In genomic region chr7:17239683-17240521, GRCh38 we compare ENCODE assay signal across 12 cellular contexts. TPM values are rescaled to one million over a fixed set of nuclear protein-coding genes. Genes with fewer than 3 reads are reported as not detected.
DNase-seq lines count a peak whose midpoint lies in the region; ATAC-seq, FAIRE-seq and TF ChIP-seq lines count a peak whose summit lies in the region.
"Had no signal": no experiment of that assay in that cellular context is flagged by ENCODE, and none has a peak within 500 bp of the region (broad histone marks: within the 10 kb centered on the region; RNA-seq: fewer than 3 reads in every experiment).

No MANE protein-coding gene starts in this region.

- no peak overlapping the region for H2AFZ ChIP-seq in endothelial cell of umbilical vein (ENCODE audit: low read depth, low read length)

- CTCF ChIA-PET in endothelial cell of umbilical vein (lab: Charles Lee), result interaction anchor here (0.7 to 3.0 kb wide), 2 partner anchors 61 to 257 kb away, joined by 3 to 10 read pairs; no protein-coding TSS in a partner anchor
- CTCF ChIA-PET in activated CD4-positive, alpha-beta memory T cell treated with anti-CD3 and anti-CD28 coated beads for 36 hours (lab: Charles Lee), result interaction anchor here (0.6 kb wide), 1 partner anchor 178 kb away, joined by 3 read pairs; no protein-coding TSS in a partner anchor

- H3K4me1 ChIP-seq in endothelial cell of umbilical vein (ENCODE audit: control insufficient read depth, extremely low read depth, insufficient read depth, low read length), result peaks cover 26% of the 10 kb centered on the region

- H3K9me1 ChIP-seq in endothelial cell of umbilical vein (replicated peaks; ENCODE audit: control insufficient read depth, extremely low read depth, insufficient read depth, low read length), result no peaks in the 10 kb centered on the region

- POLR2A ChIA-PET in endothelial cell of umbilical vein (lab: Charles Lee), result no interaction called here
- POLR2A ChIA-PET in activated CD4-positive, alpha-beta memory T cell treated with anti-CD3 and anti-CD28 coated beads for 36 hours (lab: Charles Lee), result no interaction called here

- peak overlapping the region; percentile 19 for H3K4me2 ChIP-seq in endothelial cell of umbilical vein (ENCODE audit: insufficient read depth, low read length)

- no peaks in the 10 kb centered on the region for H3K79me2 ChIP-seq in endothelial cell of umbilical vein (ENCODE audit: control insufficient read depth, insufficient read depth, low read length)

- peak; percentile 67 for FAIRE-seq in endothelial cell of umbilical vein (lab: Jason Lieb, UNC)

- intact Hi-C loops in endothelial cell of umbilical vein (cut with micrococcal nuclease), result loop anchor here (10.0 kb wide), 1 partner anchor 255 kb away; no protein-coding TSS in a partner anchor
- intact Hi-C loops in activated CD4-positive, alpha-beta memory T cell treated with anti-CD3 and anti-CD28 coated beads for 36 hours (cut with micrococcal nuclease), result loop anchor here (10.0 kb wide), 2 partner anchors 595 to 615 kb away; partner anchors contain the start of genes ANKMY2 and BZW2
- intact Hi-C loops in activated T-helper 2 cell treated with anti-CD3 and anti-CD28 coated beads, Interferon-gamma antibody, Interleukin-2, Interleukin-4, amounts not matched to agents 10 μg/mL and 5 μg/mL and 100 μg/mL, durations not matched to agents 14 hours and 24 hours and 36 hours (cut with micrococcal nuclease), result loop anchor here (10.0 kb wide), 1 partner anchor 315 kb away; no protein-coding TSS in a partner anchor

- no peak overlapping the region for H3K27ac ChIP-seq in endothelial cell of umbilical vein (ENCODE audit: insufficient read depth, low read depth, low read length)

- H3K4me1 Mint-ChIP-seq in stimulated activated naive B cell treated with anti-CD40 and anti-IgM and Interleukin-4, amounts not matched to agents 10 μg/mL and 1 μg/mL and 100 μg/mL, for 72 hours, result peaks cover 15 to 20% of the 10 kb centered on the region in 2 donors
- H3K4me1 Mint-ChIP-seq in activated CD4-positive, alpha-beta memory T cell treated with anti-CD3 and anti-CD28 coated beads for 36 hours (ENCODE audit: low read depth), result peaks cover 27% of the 10 kb centered on the region
- H3K4me1 Mint-ChIP-seq in activated T-helper 2 cell treated with anti-CD3 and anti-CD28 coated beads, Interferon-gamma antibody, Interleukin-2, Interleukin-4, amounts not matched to agents 10 μg/mL and 5 μg/mL and 100 μg/mL, durations not matched to agents 14 hours and 24 hours and 36 hours (ENCODE audit: low read depth), result peaks cover 23% of the 10 kb centered on the region

- peaks cover 0 to 3% of the 10 kb centered on the region in 2 donors for H3K36me3 Mint-ChIP-seq in stimulated activated naive B cell treated with anti-CD40 and anti-IgM and Interleukin-4, amounts not matched to agents 10 μg/mL and 1 μg/mL and 100 μg/mL, for 72 hours
- H3K36me3 Mint-ChIP-seq in activated CD4-positive, alpha-beta memory T cell treated with anti-CD3 and anti-CD28 coated beads for 36 hours, result peaks cover 3% of the 10 kb centered on the region
- peaks cover 17% of the 10 kb centered on the region for H3K36me3 Mint-ChIP-seq in activated T-helper 2 cell treated with anti-CD3 and anti-CD28 coated beads, Interferon-gamma antibody, Interleukin-2, Interleukin-4, amounts not matched to agents 10 μg/mL and 5 μg/mL and 100 μg/mL, durations not matched to agents 14 hours and 24 hours and 36 hours (ENCODE audit: low read depth)
- H3K36me3 Mint-ChIP-seq: CD8-positive, alpha-beta T cell had no signal

- no TSS peak for BruUV-seq in endothelial cell of umbilical vein (replicated peaks; lab: Mats Ljungman, UMichigan)

- H3K4me3 Mint-ChIP-seq in stimulated activated naive B cell treated with anti-CD40 and anti-IgM and Interleukin-4, amounts not matched to agents 10 μg/mL and 1 μg/mL and 100 μg/mL, for 72 hours, result no peak overlapping the region
- no peak overlapping the region for H3K4me3 Mint-ChIP-seq in activated CD4-positive, alpha-beta memory T cell treated with anti-CD3 and anti-CD28 coated beads for 36 hours
- no peak overlapping the region for H3K4me3 Mint-ChIP-seq in activated T-helper 2 cell treated with anti-CD3 and anti-CD28 coated beads, Interferon-gamma antibody, Interleukin-2, Interleukin-4, amounts not matched to agents 10 μg/mL and 5 μg/mL and 100 μg/mL, durations not matched to agents 14 hours and 24 hours and 36 hours (ENCODE audit: low read depth)
- H3K4me3 Mint-ChIP-seq: CD8-positive, alpha-beta T cell had no signal

- no peak overlapping the region for H3K4me3 ChIP-seq in endothelial cell of umbilical vein (replicated peaks in 1 of 3; ENCODE audit: insufficient read depth in 1 of 3, low read depth in 1 of 3, low read length in 3 of 3)

- no peak overlapping the region for H3K27ac Mint-ChIP-seq in stimulated activated naive B cell treated with anti-CD40 and anti-IgM and Interleukin-4, amounts not matched to agents 10 μg/mL and 1 μg/mL and 100 μg/mL, for 72 hours
- no peak overlapping the region for H3K27ac Mint-ChIP-seq in activated CD4-positive, alpha-beta memory T cell treated with anti-CD3 and anti-CD28 coated beads for 36 hours
- no peak overlapping the region for H3K27ac Mint-ChIP-seq in activated T-helper 2 cell treated with anti-CD3 and anti-CD28 coated beads, Interferon-gamma antibody, Interleukin-2, Interleukin-4, amounts not matched to agents 10 μg/mL and 5 μg/mL and 100 μg/mL, durations not matched to agents 14 hours and 24 hours and 36 hours
- H3K27ac Mint-ChIP-seq: CD8-positive, alpha-beta T cell had no signal

- H3K9me3 Mint-ChIP-seq in stimulated activated naive B cell treated with anti-CD40 and anti-IgM and Interleukin-4, amounts not matched to agents 10 μg/mL and 1 μg/mL and 100 μg/mL, for 72 hours, result peaks cover 0 to 2% of the 10 kb centered on the region in 2 donors
- H3K9me3 Mint-ChIP-seq in activated CD4-positive, alpha-beta memory T cell treated with anti-CD3 and anti-CD28 coated beads for 36 hours, result no peaks in the 10 kb centered on the region
- peaks cover 22% of the 10 kb centered on the region for H3K9me3 Mint-ChIP-seq in activated T-helper 2 cell treated with anti-CD3 and anti-CD28 coated beads, Interferon-gamma antibody, Interleukin-2, Interleukin-4, amounts not matched to agents 10 μg/mL and 5 μg/mL and 100 μg/mL, durations not matched to agents 14 hours and 24 hours and 36 hours
- H3K9me3 Mint-ChIP-seq: CD8-positive, alpha-beta T cell had no signal

- ATAC-seq in stimulated activated naive B cell treated with anti-CD40 and anti-IgM and Interleukin-4, amounts not matched to agents 10 μg/mL and 1 μg/mL and 100 μg/mL, for 72 hours (replicated peaks), result no peak
- ATAC-seq in GM21576 (IDR thresholded peaks at IDR 0.05; ENCODE audit: unreplicated experiment), result no peak
- ATAC-seq: CD8-positive, alpha-beta T cell had no signal

- H3K27me3 ChIP-seq in endothelial cell of umbilical vein (ENCODE audit: control insufficient read depth in 2 of 2, insufficient read depth in 2 of 2, low read length in 2 of 2), result no peaks in the 10 kb centered on the region

- no peaks in the 10 kb centered on the region for H3K36me3 ChIP-seq in endothelial cell of umbilical vein (ENCODE audit: control insufficient read depth in 2 of 2, extremely low read depth in 1 of 2, insufficient read depth in 2 of 2, low read length in 2 of 2)

- H3K27me3 Mint-ChIP-seq in stimulated activated naive B cell treated with anti-CD40 and anti-IgM and Interleukin-4, amounts not matched to agents 10 μg/mL and 1 μg/mL and 100 μg/mL, for 72 hours, result no peaks in the 10 kb centered on the region
- no peaks in the 10 kb centered on the region for H3K27me3 Mint-ChIP-seq in activated CD4-positive, alpha-beta memory T cell treated with anti-CD3 and anti-CD28 coated beads for 36 hours
- peaks cover 3% of the 10 kb centered on the region for H3K27me3 Mint-ChIP-seq in activated T-helper 2 cell treated with anti-CD3 and anti-CD28 coated beads, Interferon-gamma antibody, Interleukin-2, Interleukin-4, amounts not matched to agents 10 μg/mL and 5 μg/mL and 100 μg/mL, durations not matched to agents 14 hours and 24 hours and 36 hours (ENCODE audit: low read depth)

- no peak overlapping the region for H3K9ac ChIP-seq in endothelial cell of umbilical vein (replicated peaks; ENCODE audit: extremely low read depth, insufficient read depth, low read length)

- H4K20me1 ChIP-seq in endothelial cell of umbilical vein (replicated peaks; ENCODE audit: control insufficient read depth, extremely low read depth, insufficient read depth, low read length), result no peaks in the 10 kb centered on the region

- TF ChIP-seq CTCF in endothelial cell of umbilical vein (IDR thresholded peaks at IDR 0.05; ENCODE audit: extremely low read depth in 1 of 2, insufficient read depth in 1 of 2, low read depth in 1 of 2, low read length in 2 of 2), result no peak

- DNase-seq in Daoy (ENCODE audit: low read depth) (peak; percentile 70), MV-4-11 (lab: John Stamatoyannopoulos, UW) (peak; percentile 13), endothelial cell of umbilical vein (ENCODE audit: low read depth, low spot score) (peak; percentile 50), myocyte (ENCODE audit: low read depth) (peak; percentile 26)
- DNase-seq in stimulated activated naive B cell treated with anti-CD40 and anti-IgM and Interleukin-4, amounts not matched to agents 10 μg/mL and 1 μg/mL and 100 μg/mL, for 72 hours, result no peak
- DNase-seq in activated CD4-positive, alpha-beta memory T cell treated with anti-CD3 and anti-CD28 coated beads for 36 hours, result no peak
- no peak for DNase-seq in activated T-helper 2 cell treated with anti-CD3 and anti-CD28 coated beads, Interferon-gamma antibody, Interleukin-2, Interleukin-4, amounts not matched to agents 10 μg/mL and 5 μg/mL and 100 μg/mL, durations not matched to agents 14 hours and 24 hours and 36 hours (ENCODE audit: low spot score)
- DNase-seq: activated CD4-positive, alpha-beta T cell treated with anti-CD3 and anti-CD28 coated beads for 1 hour; activated naive CD4-positive, alpha-beta T cell treated with Interleukin-2 at 50 U/mL for 16 hours; CD8-positive, alpha-beta T cell; NCI-H510A treated with DMSO at 0.1 percent for 48 hours had no signal

- TF ChIP-seq POLR2A in endothelial cell of umbilical vein (IDR thresholded peaks at IDR 0.05; ENCODE audit: low read depth, low read length), result peak; percentile 37

- no peaks in the 10 kb centered on the region for H3K9me3 ChIP-seq in endothelial cell of umbilical vein (replicated peaks; ENCODE audit: control insufficient read depth, insufficient read depth, low read length)

- dilution Hi-C loops in endothelial cell of umbilical vein (cut with MboI; ENCODE audit: extremely low pct_ligation_motif_present, low sequenced_read_pairs), result no loop called here

RNA-seq across cellular contexts. Expression of gene AHR, which starts 58.5 kb away (rescaled TPM):
- total RNA-seq in Daoy (2014; rRNA removed; shearing (Covaris generic)), result 79.7 and 91.9 TPM in 2 replicates
- total RNA-seq in endothelial cell of umbilical vein, result 29.3 and 31.8 TPM in 2 replicates
- 3.3 and 4.8 TPM in 2 replicates for polyA plus RNA-seq in endothelial cell of umbilical vein
- polyA plus RNA-seq in endothelial cell of umbilical vein (2011; cell fraction: cytosol; rRNA removed), result 5.2 and 6.8 TPM in 2 replicates
- polyA plus RNA-seq in endothelial cell of umbilical vein (2011; cell fraction: nucleus; rRNA removed), result 14.4 and 17.2 TPM in 2 replicates
- polyA plus RNA-seq in endothelial cell of umbilical vein (2012), result 9.2 and 13.9 TPM in 2 replicates
- polyA minus RNA-seq in endothelial cell of umbilical vein, result 8.4 and 15.3 TPM in 2 replicates
- polyA minus RNA-seq in endothelial cell of umbilical vein (2011; cell fraction: cytosol; rRNA and poly(A)+ RNA removed), result 14.4 TPM
- polyA minus RNA-seq in endothelial cell of umbilical vein (2011; cell fraction: nucleus; rRNA and poly(A)+ RNA removed), result 44.0 and 47.0 TPM in 2 replicates
- 84.7 and 96.4 TPM in 2 replicates for total RNA-seq in myocyte
- 38.3 TPM for polyA plus RNA-seq in myocyte (2012)
- total RNA-seq in activated CD4-positive, alpha-beta memory T cell treated with anti-CD3 and anti-CD28 coated beads for 36 hours, result 10 to 100 TPM; 40.9 to 43.3 TPM
- total RNA-seq in activated T-helper 2 cell treated with anti-CD3 and anti-CD28 coated beads, Interferon-gamma antibody, Interleukin-2, Interleukin-4, amounts not matched to agents 10 μg/mL and 5 μg/mL and 100 μg/mL, durations not matched to agents 14 hours and 24 hours and 36 hours, result 34.3 and 37.2 TPM in 2 replicates

Comparison
In these comparisons a context has a peak if more than half of its experiments do, and no peak if none do; other contexts are left out.
1. DNase-seq: peak in Daoy (single experiment), MV-4-11 (single experiment), endothelial cell of umbilical vein (single experiment) and myocyte (single experiment); none in stimulated activated naive B cell treated with anti-CD40 and anti-IgM and Interleukin-4, amounts not matched to agents 10 μg/mL and 1 μg/mL and 100 μg/mL, for 72 hours (single experiment), activated CD4-positive, alpha-beta memory T cell treated with anti-CD3 and anti-CD28 coated beads for 36 hours (single experiment) and activated T-helper 2 cell treated with anti-CD3 and anti-CD28 coated beads, Interferon-gamma antibody, Interleukin-2, Interleukin-4, amounts not matched to agents 10 μg/mL and 5 μg/mL and 100 μg/mL, durations not matched to agents 14 hours and 24 hours and 36 hours (single experiment).